Comparison of ENCODE assay signal across 1 cellular context in genomic region chr1:156070523-156070922, GRCh38.
TF ChIP-seq lines count a peak whose summit lies in the region.

No MANE protein-coding gene starts in this region.

TF ChIP-seq in SK-N-SH, 30 proteins besides CTCF, POLR2A, EP300 and RAD21:
- TF ChIP-seq FOSL2 (IDR thresholded peaks at IDR 0.05; ENCODE audit: borderline replicate concordance, low read depth) (no peak), SMC3 (IDR thresholded peaks at IDR 0.05; ENCODE audit: low read depth, low read length) (no peak), NFIC (IDR thresholded peaks at IDR 0.05; ENCODE audit: borderline replicate concordance) (no peak), FOXJ3 (CRISPR knock-in tag; IDR thresholded peaks at IDR 0.05) (peak; percentile 47; the same call in 1 of the 2 replicates), JUND (IDR thresholded peaks at IDR 0.05) (no peak), TEAD4 (IDR thresholded peaks at IDR 0.05; ENCODE audit: borderline replicate concordance, insufficient read depth) (no peak), MXI1 (IDR thresholded peaks at IDR 0.05; ENCODE audit: low read depth, low read length) (0 out of 2 replicates have a peak, but pooled peaks have one; percentile 22), YY1 (IDR thresholded peaks at IDR 0.05; ENCODE audit: low read depth) (no peak), GATA2 (CRISPR knock-in tag; IDR thresholded peaks at IDR 0.05) (no peak), CHD2 (IDR thresholded peaks at IDR 0.05; ENCODE audit: low read length, partially characterized antibody) (peak; percentile 56), RCOR1 (IDR thresholded peaks at IDR 0.05; ENCODE audit: low read length) (no peak), GABPA (IDR thresholded peaks at IDR 0.05; ENCODE audit: low read depth) (no peak)
